Comparison of ENCODE assay signal across 1 cellular context in the genomic region with DNA sequence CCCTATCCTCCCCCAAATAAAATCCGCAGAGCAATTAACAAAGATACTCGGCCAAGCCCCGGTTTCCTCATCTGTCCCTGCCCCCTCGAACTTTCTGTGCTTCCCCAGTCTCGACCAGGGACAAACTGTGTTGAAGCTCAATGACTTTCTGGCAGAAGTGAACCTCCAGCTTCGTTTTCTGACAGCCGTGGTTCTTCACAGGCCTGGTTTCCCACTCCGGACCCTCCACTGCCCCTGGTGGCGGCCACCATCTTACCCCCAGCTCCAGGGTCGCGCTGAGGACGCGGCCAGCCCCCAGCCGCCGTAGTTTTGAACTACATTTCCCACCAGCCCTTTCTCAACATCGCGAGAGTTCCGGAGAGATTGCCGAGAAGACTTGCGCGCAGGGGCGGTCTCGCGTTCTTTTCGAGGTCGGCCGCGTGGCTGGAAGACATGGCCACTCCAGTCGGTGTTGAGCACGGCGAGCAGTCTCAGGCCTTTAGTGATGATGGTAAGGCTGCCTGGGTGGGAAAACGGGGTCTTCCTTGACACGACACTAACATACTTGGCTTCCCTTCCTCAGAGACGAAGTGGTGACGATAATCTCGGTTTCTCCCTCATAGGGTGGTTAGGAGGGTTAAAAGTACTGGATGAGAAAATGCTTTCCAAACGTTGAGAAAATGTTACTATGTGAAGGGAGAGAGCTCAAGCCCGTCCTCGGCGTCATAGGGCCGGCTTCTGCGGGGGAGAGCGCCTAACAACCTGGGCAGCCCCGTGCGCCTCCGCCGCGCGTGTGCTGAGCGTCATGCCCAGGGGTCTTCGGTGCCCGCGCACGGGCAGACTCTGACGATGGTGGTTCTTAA.
TF ChIP-seq lines count a peak whose summit lies in the region.

No MANE protein-coding gene starts in this region.

TF ChIP-seq in HepG2, 621 proteins besides CTCF, POLR2A, EP300 and RAD21 (continued from another document):
- TF ChIP-seq, protein P1, sequence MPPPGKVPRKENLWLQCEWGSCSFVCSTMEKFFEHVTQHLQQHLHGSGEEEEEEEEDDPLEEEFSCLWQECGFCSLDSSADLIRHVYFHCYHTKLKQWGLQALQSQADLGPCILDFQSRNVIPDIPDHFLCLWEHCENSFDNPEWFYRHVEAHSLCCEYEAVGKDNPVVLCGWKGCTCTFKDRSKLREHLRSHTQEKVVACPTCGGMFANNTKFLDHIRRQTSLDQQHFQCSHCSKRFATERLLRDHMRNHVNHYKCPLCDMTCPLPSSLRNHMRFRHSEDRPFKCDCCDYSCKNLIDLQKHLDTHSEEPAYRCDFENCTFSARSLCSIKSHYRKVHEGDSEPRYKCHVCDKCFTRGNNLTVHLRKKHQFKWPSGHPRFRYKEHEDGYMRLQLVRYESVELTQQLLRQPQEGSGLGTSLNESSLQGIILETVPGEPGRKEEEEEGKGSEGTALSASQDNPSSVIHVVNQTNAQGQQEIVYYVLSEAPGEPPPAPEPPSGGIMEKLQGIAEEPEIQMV (CRISPR knock-in tag; IDR thresholded peaks at IDR 0.05; ENCODE audit: low read depth), result peak; percentile 86; the same call in 1 of the 2 replicates
- TF ChIP-seq NFIB (CRISPR knock-in tag; IDR thresholded peaks at IDR 0.05; ENCODE audit: borderline replicate concordance), result no peak
- TF ChIP-seq, protein P2, sequence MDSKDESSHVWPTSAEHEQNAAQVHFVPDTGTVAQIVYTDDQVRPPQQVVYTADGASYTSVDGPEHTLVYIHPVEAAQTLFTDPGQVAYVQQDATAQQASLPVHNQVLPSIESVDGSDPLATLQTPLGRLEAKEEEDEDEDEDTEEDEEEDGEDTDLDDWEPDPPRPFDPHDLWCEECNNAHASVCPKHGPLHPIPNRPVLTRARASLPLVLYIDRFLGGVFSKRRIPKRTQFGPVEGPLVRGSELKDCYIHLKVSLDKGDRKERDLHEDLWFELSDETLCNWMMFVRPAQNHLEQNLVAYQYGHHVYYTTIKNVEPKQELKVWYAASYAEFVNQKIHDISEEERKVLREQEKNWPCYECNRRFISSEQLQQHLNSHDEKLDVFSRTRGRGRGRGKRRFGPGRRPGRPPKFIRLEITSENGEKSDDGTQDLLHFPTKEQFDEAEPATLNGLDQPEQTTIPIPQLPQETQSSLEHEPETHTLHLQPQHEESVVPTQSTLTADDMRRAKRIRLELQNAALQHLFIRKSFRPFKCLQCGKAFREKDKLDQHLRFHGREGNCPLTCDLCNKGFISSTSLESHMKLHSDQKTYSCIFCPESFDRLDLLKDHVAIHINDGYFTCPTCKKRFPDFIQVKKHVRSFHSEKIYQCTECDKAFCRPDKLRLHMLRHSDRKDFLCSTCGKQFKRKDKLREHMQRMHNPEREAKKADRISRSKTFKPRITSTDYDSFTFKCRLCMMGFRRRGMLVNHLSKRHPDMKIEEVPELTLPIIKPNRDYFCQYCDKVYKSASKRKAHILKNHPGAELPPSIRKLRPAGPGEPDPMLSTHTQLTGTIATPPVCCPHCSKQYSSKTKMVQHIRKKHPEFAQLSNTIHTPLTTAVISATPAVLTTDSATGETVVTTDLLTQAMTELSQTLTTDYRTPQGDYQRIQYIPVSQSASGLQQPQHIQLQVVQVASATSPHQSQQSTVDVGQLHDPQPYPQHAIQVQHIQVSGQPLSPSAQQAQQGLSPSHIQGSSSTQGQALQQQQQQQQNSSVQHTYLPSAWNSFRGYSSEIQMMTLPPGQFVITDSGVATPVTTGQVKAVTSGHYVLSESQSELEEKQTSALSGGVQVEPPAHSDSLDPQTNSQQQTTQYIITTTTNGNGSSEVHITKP (CRISPR knock-in tag; IDR thresholded peaks at IDR 0.05; ENCODE audit: low read depth), result peak; percentile 65
- TF ChIP-seq, protein P3, sequence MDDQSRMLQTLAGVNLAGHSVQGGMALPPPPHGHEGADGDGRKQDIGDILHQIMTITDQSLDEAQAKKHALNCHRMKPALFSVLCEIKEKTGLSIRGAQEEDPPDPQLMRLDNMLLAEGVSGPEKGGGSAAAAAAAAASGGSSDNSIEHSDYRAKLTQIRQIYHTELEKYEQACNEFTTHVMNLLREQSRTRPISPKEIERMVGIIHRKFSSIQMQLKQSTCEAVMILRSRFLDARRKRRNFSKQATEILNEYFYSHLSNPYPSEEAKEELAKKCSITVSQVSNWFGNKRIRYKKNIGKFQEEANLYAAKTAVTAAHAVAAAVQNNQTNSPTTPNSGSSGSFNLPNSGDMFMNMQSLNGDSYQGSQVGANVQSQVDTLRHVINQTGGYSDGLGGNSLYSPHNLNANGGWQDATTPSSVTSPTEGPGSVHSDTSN (CRISPR knock-in tag; IDR thresholded peaks at IDR 0.05; ENCODE audit: borderline replicate concordance), result no peak; the same call in 1 of the 2 replicates
- 0 out of 2 replicates have a peak, but pooled peaks have one; percentile 83 for TF ChIP-seq ZNF775 (CRISPR knock-in tag; IDR thresholded peaks at IDR 0.05; ENCODE audit: borderline replicate concordance)
- TF ChIP-seq, protein P4, sequence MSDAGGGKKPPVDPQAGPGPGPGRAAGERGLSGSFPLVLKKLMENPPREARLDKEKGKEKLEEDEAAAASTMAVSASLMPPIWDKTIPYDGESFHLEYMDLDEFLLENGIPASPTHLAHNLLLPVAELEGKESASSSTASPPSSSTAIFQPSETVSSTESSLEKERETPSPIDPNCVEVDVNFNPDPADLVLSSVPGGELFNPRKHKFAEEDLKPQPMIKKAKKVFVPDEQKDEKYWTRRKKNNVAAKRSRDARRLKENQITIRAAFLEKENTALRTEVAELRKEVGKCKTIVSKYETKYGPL (CRISPR knock-in tag; IDR thresholded peaks at IDR 0.05), result no peak
- TF ChIP-seq, protein P5, sequence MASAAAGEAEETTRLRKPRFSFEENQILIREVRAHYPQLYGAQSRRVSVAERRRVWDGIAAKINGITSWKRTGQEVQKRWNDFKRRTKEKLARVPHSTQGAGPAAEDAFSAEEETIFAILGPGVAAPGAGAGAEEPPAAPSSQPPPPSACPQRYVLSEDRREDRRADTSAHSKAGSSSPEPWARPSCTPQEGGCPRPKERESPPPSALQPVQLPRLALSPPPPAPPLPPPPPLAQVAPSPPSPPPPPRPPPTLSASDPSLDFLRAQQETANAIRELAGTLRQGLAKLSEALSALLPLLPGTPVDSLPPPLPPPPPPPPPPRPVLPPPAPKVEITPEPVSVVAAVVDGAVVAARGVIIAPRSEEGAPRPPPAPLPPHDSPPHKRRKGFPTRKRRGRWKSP (CRISPR knock-in tag; IDR thresholded peaks at IDR 0.05), result peak; percentile 75
- TF ChIP-seq TCF12 (IDR thresholded peaks at IDR 0.05), result no peak
- no peak for TF ChIP-seq TCF12 (CRISPR knock-in tag; IDR thresholded peaks at IDR 0.05)
- peak; percentile 93 for TF ChIP-seq ZNF749 (CRISPR knock-in tag; IDR thresholded peaks at IDR 0.05; ENCODE audit: borderline replicate concordance)
- TF ChIP-seq TP53 (CRISPR knock-in tag; conservative IDR thresholded peaks at IDR 0.05), result no peak; the same call in 1 of the 2 replicates
- no peak for TF ChIP-seq ZNF737 (CRISPR knock-in tag; IDR thresholded peaks at IDR 0.05; ENCODE audit: borderline replicate concordance)
- no peak for TF ChIP-seq ZKSCAN5 (CRISPR knock-in tag; IDR thresholded peaks at IDR 0.05)
- TF ChIP-seq RBM22 (optimal IDR thresholded peaks at IDR 0.05; ENCODE audit: low read length), result peak; percentile 28
- TF ChIP-seq ZSCAN29 (CRISPR knock-in tag; conservative IDR thresholded peaks at IDR 0.05), result peak; percentile 48; the same call in 1 of the 2 replicates
- no peak for TF ChIP-seq LCORL (IDR thresholded peaks at IDR 0.05)
- TF ChIP-seq LCORL (CRISPR knock-in tag; IDR thresholded peaks at IDR 0.05), result no peak; the same call in 1 of the 2 replicates
- TF ChIP-seq NFYC (CRISPR knock-in tag; IDR thresholded peaks at IDR 0.05), result peak; percentile 62
- no peak for TF ChIP-seq SNRNP70 (IDR thresholded peaks at IDR 0.05; ENCODE audit: low read depth, low read length)
- TF ChIP-seq ZNF530 (CRISPR knock-in tag; IDR thresholded peaks at IDR 0.05; ENCODE audit: low read depth), result no peak
- TF ChIP-seq ATF1 (CRISPR knock-in tag; IDR thresholded peaks at IDR 0.05), result 0 out of 2 replicates have a peak, but pooled peaks have one; percentile 23
- peak; percentile 71; the same call in 1 of the 2 replicates for TF ChIP-seq ZNF724P (CRISPR knock-in tag; IDR thresholded peaks at IDR 0.05; ENCODE audit: borderline replicate concordance)
- no peak for TF ChIP-seq KAT7 (CRISPR knock-in tag; IDR thresholded peaks at IDR 0.05; ENCODE audit: borderline replicate concordance)
- peak; percentile 63; the same call in 1 of the 2 replicates for TF ChIP-seq JUND (CRISPR knock-in tag; IDR thresholded peaks at IDR 0.05)
- 0 out of 2 replicates have a peak, but pooled peaks have one; percentile 32 for TF ChIP-seq RCOR2 (CRISPR knock-in tag; IDR thresholded peaks at IDR 0.05)
- TF ChIP-seq ZSCAN12 (CRISPR knock-in tag; IDR thresholded peaks at IDR 0.05), result no peak
- TF ChIP-seq ZSCAN22 (CRISPR knock-in tag; IDR thresholded peaks at IDR 0.05), result peak; percentile 74; the same call in 1 of the 2 replicates
- TF ChIP-seq SCMH1 (CRISPR knock-in tag; IDR thresholded peaks at IDR 0.05; ENCODE audit: borderline replicate concordance), result no peak
- TF ChIP-seq SOX5 (CRISPR knock-in tag; IDR thresholded peaks at IDR 0.05; ENCODE audit: borderline replicate concordance), result no peak; the same call in 1 of the 2 replicates
- TF ChIP-seq, protein P6, sequence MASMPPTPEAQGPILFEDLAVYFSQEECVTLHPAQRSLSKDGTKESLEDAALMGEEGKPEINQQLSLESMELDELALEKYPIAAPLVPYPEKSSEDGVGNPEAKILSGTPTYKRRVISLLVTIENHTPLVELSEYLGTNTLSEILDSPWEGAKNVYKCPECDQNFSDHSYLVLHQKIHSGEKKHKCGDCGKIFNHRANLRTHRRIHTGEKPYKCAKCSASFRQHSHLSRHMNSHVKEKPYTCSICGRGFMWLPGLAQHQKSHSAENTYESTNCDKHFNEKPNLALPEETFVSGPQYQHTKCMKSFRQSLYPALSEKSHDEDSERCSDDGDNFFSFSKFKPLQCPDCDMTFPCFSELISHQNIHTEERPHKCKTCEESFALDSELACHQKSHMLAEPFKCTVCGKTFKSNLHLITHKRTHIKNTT (CRISPR knock-in tag; IDR thresholded peaks at IDR 0.05), result no peak
- no peak; the same call in 1 of the 2 replicates for TF ChIP-seq ELF4 (CRISPR knock-in tag; IDR thresholded peaks at IDR 0.05; ENCODE audit: borderline replicate concordance)
- no peak for TF ChIP-seq ZBTB1 (CRISPR knock-in tag; IDR thresholded peaks at IDR 0.05; ENCODE audit: borderline replicate concordance)
- no peak for TF ChIP-seq FOSL1 (CRISPR knock-in tag; IDR thresholded peaks at IDR 0.05; ENCODE audit: borderline replicate concordance)
- TF ChIP-seq, protein P7, sequence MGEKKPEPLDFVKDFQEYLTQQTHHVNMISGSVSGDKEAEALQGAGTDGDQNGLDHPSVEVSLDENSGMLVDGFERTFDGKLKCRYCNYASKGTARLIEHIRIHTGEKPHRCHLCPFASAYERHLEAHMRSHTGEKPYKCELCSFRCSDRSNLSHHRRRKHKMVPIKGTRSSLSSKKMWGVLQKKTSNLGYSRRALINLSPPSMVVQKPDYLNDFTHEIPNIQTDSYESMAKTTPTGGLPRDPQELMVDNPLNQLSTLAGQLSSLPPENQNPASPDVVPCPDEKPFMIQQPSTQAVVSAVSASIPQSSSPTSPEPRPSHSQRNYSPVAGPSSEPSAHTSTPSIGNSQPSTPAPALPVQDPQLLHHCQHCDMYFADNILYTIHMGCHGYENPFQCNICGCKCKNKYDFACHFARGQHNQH (CRISPR knock-in tag; IDR thresholded peaks at IDR 0.05), result peak; percentile 88
- TF ChIP-seq ZNF614 (CRISPR knock-in tag; IDR thresholded peaks at IDR 0.05; ENCODE audit: borderline replicate concordance), result peak; percentile 90
- no peak for TF ChIP-seq HOXA7 (CRISPR knock-in tag; IDR thresholded peaks at IDR 0.05)
- TF ChIP-seq ZNF713 (CRISPR knock-in tag; IDR thresholded peaks at IDR 0.05), result no peak
- TF ChIP-seq KMT2A (CRISPR knock-in tag; IDR thresholded peaks at IDR 0.05), result peak; percentile 95
TF ChIP-seq in HepG2: peak in this region for 352.
